In the genomic region with DNA sequence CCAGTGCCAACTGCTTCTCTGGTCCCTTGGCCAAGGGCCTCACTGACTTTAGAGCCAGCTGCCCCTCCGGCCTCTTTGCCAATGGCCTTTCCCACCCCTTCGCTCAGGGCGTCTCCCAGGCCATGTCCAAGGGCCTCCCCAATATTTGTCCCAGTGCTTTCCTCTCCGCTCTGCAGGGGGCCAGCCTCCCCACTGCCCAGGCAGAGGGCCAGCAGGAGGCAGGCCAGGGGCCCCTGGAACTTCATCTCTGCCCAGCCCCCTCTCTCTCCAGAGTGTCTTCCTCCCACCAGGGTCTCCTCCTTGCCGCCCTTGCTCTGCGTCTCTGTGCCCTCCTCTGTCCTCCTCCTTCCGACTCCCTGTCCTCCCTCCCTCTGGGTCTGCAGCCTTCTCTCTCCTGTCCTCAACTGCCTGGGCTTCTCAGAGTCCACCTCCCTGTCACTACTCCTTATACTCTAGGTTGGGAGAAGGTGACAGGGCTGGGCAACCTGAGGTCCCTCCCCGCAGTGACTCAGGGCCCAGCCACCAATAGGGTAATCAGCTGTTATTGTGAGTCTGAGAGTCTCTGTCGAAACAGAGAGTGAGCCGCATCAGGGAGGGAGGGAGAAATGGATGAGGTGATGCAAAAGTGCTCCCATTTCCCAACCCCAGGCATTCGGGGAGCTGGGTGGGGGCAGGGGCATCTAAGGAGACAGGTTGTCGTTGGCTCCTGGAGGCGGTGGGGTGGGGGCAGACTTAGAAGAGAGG, we compare ENCODE assay signal across 1 cellular context.
TF ChIP-seq lines count a peak whose summit lies in the region.

Gene DMKN (minus strand): TSS at position 419 of the 744 bp plus-strand sequence. CDS start 174 bp downstream, at position 245.

TF ChIP-seq in HepG2, 621 proteins besides CTCF, POLR2A, EP300 and RAD21 (continued from another document):
- TF ChIP-seq ZNF407 (CRISPR knock-in tag; IDR thresholded peaks at IDR 0.05; ENCODE audit: not compliant biosample characterization): no peak
- no peak for TF ChIP-seq ZNF670 (CRISPR knock-in tag; IDR thresholded peaks at IDR 0.05; ENCODE audit: borderline replicate concordance)
- TF ChIP-seq, protein P1, sequence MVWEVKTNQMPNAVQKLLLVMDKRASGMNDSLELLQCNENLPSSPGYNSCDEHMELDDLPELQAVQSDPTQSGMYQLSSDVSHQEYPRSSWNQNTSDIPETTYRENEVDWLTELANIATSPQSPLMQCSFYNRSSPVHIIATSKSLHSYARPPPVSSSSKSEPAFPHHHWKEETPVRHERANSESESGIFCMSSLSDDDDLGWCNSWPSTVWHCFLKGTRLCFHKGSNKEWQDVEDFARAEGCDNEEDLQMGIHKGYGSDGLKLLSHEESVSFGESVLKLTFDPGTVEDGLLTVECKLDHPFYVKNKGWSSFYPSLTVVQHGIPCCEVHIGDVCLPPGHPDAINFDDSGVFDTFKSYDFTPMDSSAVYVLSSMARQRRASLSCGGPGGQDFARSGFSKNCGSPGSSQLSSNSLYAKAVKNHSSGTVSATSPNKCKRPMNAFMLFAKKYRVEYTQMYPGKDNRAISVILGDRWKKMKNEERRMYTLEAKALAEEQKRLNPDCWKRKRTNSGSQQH (CRISPR knock-in tag; IDR thresholded peaks at IDR 0.05; ENCODE audit: low read depth): no peak
- TF ChIP-seq, protein P2, sequence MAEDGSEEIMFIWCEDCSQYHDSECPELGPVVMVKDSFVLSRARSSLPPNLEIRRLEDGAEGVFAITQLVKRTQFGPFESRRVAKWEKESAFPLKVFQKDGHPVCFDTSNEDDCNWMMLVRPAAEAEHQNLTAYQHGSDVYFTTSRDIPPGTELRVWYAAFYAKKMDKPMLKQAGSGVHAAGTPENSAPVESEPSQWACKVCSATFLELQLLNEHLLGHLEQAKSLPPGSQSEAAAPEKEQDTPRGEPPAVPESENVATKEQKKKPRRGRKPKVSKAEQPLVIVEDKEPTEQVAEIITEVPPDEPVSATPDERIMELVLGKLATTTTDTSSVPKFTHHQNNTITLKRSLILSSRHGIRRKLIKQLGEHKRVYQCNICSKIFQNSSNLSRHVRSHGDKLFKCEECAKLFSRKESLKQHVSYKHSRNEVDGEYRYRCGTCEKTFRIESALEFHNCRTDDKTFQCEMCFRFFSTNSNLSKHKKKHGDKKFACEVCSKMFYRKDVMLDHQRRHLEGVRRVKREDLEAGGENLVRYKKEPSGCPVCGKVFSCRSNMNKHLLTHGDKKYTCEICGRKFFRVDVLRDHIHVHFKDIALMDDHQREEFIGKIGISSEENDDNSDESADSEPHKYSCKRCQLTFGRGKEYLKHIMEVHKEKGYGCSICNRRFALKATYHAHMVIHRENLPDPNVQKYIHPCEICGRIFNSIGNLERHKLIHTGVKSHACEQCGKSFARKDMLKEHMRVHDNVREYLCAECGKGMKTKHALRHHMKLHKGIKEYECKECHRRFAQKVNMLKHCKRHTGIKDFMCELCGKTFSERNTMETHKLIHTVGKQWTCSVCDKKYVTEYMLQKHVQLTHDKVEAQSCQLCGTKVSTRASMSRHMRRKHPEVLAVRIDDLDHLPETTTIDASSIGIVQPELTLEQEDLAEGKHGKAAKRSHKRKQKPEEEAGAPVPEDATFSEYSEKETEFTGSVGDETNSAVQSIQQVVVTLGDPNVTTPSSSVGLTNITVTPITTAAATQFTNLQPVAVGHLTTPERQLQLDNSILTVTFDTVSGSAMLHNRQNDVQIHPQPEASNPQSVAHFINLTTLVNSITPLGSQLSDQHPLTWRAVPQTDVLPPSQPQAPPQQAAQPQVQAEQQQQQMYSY (CRISPR knock-in tag; IDR thresholded peaks at IDR 0.05): no peak
- TF ChIP-seq ZNF333 (CRISPR knock-in tag; IDR thresholded peaks at IDR 0.05; ENCODE audit: borderline replicate concordance): no peak
- TF ChIP-seq CEBPB (IDR thresholded peaks at IDR 0.05; ENCODE audit: borderline replicate concordance, low read depth, low read length): no peak
